ENCODE assay signal across 9 cellular contexts in the genomic region with DNA sequence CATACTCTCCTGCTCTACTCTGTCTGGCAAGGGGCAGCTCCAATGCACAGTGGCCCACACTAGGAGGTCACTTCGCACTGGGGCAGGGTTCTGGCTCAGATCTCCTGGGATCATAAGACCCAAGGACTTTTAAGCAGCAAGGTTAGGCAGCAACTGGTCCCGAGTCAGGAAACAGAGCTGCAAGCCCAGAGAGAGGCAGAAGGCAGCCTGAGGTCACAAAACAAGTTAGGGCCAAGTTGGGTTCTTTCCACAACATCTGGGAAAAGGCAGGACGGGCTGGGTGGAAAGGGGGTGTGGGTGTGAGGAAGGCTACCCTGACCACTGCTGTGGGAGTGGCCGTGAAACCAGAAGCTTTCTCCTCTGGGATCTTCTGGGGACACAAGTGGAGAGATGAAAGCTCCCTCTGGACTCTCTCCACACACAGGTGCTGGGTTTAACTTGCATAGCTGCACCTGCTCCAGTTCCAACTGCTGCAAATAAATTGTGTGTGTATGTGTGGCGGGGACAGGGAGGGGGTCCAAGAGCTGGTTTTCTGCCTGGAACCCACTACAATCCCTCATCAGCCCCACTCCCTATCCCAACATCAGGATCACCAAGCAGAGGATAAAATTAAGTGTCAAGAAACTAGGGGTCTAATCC. TPM values are rescaled to one million over a fixed set of nuclear protein-coding genes. Genes with fewer than 3 reads are reported as not detected.
A peak's percentile ranks its signal among the peaks of the same experiment; 100 is the strongest.
DNase-seq lines count a peak whose midpoint lies in the region; ATAC-seq and TF ChIP-seq lines count a peak whose summit lies in the region.
"Had no signal": no experiment of that assay in that cellular context is flagged by ENCODE, and none has a peak within 500 bp of the region (broad histone marks: within the 10 kb centered on the region; RNA-seq: fewer than 3 reads in every experiment).

No MANE protein-coding gene starts in this region.

- no peak overlapping the region for H3K9ac ChIP-seq in neuronal stem cell (ENCODE audit: low read depth, low read length, poor library complexity)

- H3K4ac ChIP-seq in neuronal stem cell (ENCODE audit: low read length), result no peak overlapping the region

- H3K36me3 ChIP-seq in DOHH2 (ENCODE audit: control insufficient read depth, low read length) (peaks cover 55% of the 10 kb centered on the region), neuronal stem cell (replicated peaks in 1 of 2; ENCODE audit: control insufficient read depth in 2 of 2, insufficient read depth in 2 of 2, low read length in 2 of 2) (no peaks in the 10 kb centered on the region)
- H3K36me3 ChIP-seq in effector memory CD4-positive, alpha-beta T cell (ENCODE audit: control insufficient read depth, insufficient read depth, low read length), result peaks cover 7% of the 10 kb centered on the region

- no peaks in the 10 kb centered on the region for H3K9me3 ChIP-seq in DOHH2 (ENCODE audit: control insufficient read depth, insufficient read depth, low read length)
- no peaks in the 10 kb centered on the region for H3K9me3 ChIP-seq in effector memory CD4-positive, alpha-beta T cell (ENCODE audit: control insufficient read depth, low read length)
- no peaks in the 10 kb centered on the region for H3K9me3 ChIP-seq in neuronal stem cell (replicated peaks in 1 of 2; ENCODE audit: control insufficient read depth in 2 of 2, insufficient read depth in 1 of 2, low read depth in 1 of 2, low read length in 2 of 2)

- H3K27ac ChIP-seq in DOHH2 (ENCODE audit: low read depth, low read length) (peak overlapping the region; percentile 100), neuronal stem cell (replicated peaks; ENCODE audit: low read length) (no peak overlapping the region)
- H3K27ac ChIP-seq in effector memory CD4-positive, alpha-beta T cell (ENCODE audit: insufficient read depth, low read length, poor library complexity, severe bottlenecking), result peak overlapping the region; percentile 98
- H3K27ac ChIP-seq: epithelial cell of prostate had no signal

- ATAC-seq in GM21528 (IDR thresholded peaks at IDR 0.05; ENCODE audit: low FRiP score, unreplicated experiment), result no peak

- no peaks in the 10 kb centered on the region for H3K79me1 ChIP-seq in neuronal stem cell (ENCODE audit: low read depth, low read length)

- no CpG with 5 or more reads among the region's 5 CpGs for WGBS in neuronal stem cell (ENCODE audit: extremely low coverage in 2 of 2, insufficient read length in 2 of 2, insufficient replicate concordance in 1 of 2), 2 donors
- 29 to 31% methylated on average over 5 of the region's 5 CpGs for WGBS in lower leg skin, 2 donors

- no peaks in the 10 kb centered on the region for H3K9me2 ChIP-seq in DOHH2 (replicated peaks; ENCODE audit: control insufficient read depth, low read length)

- no peak overlapping the region for H2BK120ac ChIP-seq in neuronal stem cell (ENCODE audit: low read depth, low read length)

- H3K4me3 ChIP-seq in DOHH2 (ENCODE audit: low read length) (peak overlapping the region; percentile 78), NB4 (ENCODE audit: low read depth, low read length) (peak overlapping the region; percentile 81), neuronal stem cell (ENCODE audit: low read length in 2 of 2) (no peak overlapping the region), lower leg skin (ENCODE audit: low read depth, poor library complexity, severe bottlenecking) (no peak overlapping the region)
- H3K4me3 ChIP-seq in effector memory CD4-positive, alpha-beta T cell (ENCODE audit: insufficient read depth, low read depth, low read length, poor library complexity, severe bottlenecking), result peak overlapping the region; percentile 98

- H4K20me1 ChIP-seq in DOHH2 (ENCODE audit: control insufficient read depth, insufficient read depth, low read depth, low read length), result peaks cover 7% of the 10 kb centered on the region; the same call in 1 of the 2 replicates

- peaks cover 73% of the 10 kb centered on the region for H3K79me2 ChIP-seq in DOHH2 (ENCODE audit: control insufficient read depth, low read length)

- no peak overlapping the region for H2BK12ac ChIP-seq in neuronal stem cell (ENCODE audit: low read length)

- peaks cover 74% of the 10 kb centered on the region for H3F3A ChIP-seq in DOHH2 (ENCODE audit: control insufficient read depth, insufficient read depth)

- no peak overlapping the region for H2AK5ac ChIP-seq in neuronal stem cell (ENCODE audit: low read depth, low read length)

- peak overlapping the region; percentile 47 for H2AFZ ChIP-seq in neuronal stem cell (ENCODE audit: low read length)

- TF ChIP-seq POLR2A in NB4 (IDR thresholded peaks at IDR 0.05; ENCODE audit: extremely low read depth, insufficient read length) (no peak), lower leg skin (IDR thresholded peaks at IDR 0.05) (no peak)

- no peak overlapping the region for H4K91ac ChIP-seq in neuronal stem cell (ENCODE audit: low read depth, low read length, poor library complexity)

- TF ChIP-seq CTCF in DOHH2 (IDR thresholded peaks at IDR 0.05; ENCODE audit: low read depth, low read length, poor library complexity, severe bottlenecking), result no peak
- TF ChIP-seq CTCF in NB4 (IDR thresholded peaks at IDR 0.05; ENCODE audit: low read depth, low read length), result no peak
- no peak for TF ChIP-seq CTCF in lower leg skin (IDR thresholded peaks at IDR 0.05)

- H3K4me2 ChIP-seq in DOHH2 (ENCODE audit: low read length), result peak overlapping the region; percentile 98
- no peak overlapping the region for H3K4me2 ChIP-seq in neuronal stem cell (ENCODE audit: insufficient read depth, low read length, poor library complexity, severe bottlenecking)

- intact Hi-C loops in lower leg skin (cut with DNase I; ENCODE audit: low total_unique reads), result no loop called here

- no peak overlapping the region for H3K23ac ChIP-seq in neuronal stem cell (ENCODE audit: low read depth, low read length, poor library complexity)

- peaks cover 85% of the 10 kb centered on the region for H3K4me1 ChIP-seq in DOHH2 (ENCODE audit: control insufficient read depth, low read length)
- H3K4me1 ChIP-seq in effector memory CD4-positive, alpha-beta T cell (ENCODE audit: control insufficient read depth, insufficient read depth, low read length, poor library complexity, severe bottlenecking), result peaks cover 79% of the 10 kb centered on the region
- H3K4me1 ChIP-seq in neuronal stem cell (ENCODE audit: control insufficient read depth in 2 of 2, insufficient read depth in 1 of 2, low read depth in 1 of 2, low read length in 2 of 2), result peaks cover 8 to 17% of the 10 kb centered on the region in 2 donors

- H3K27me3 ChIP-seq in DOHH2 (ENCODE audit: control insufficient read depth, low read length) (peaks cover 7% of the 10 kb centered on the region), neuronal stem cell (ENCODE audit: control insufficient read depth in 3 of 3, insufficient read depth in 3 of 3, low read depth in 1 of 3, low read length in 3 of 3) (no peaks in the 10 kb centered on the region)
- H3K27me3 ChIP-seq in effector memory CD4-positive, alpha-beta T cell (replicated peaks; ENCODE audit: control insufficient read depth, insufficient read depth, low read length, poor library complexity, severe bottlenecking), result no peaks in the 10 kb centered on the region

- no peak overlapping the region for H2BK15ac ChIP-seq in neuronal stem cell (ENCODE audit: low read length)

- DNase-seq in NB4 (ENCODE audit: low read depth), result peak; percentile 75
- no peak for DNase-seq in effector memory CD4-positive, alpha-beta T cell
- DNase-seq in neuronal stem cell (ENCODE audit: low spot score), result no peak
- DNase-seq in MV-4-11 (lab: John Stamatoyannopoulos, UW), result no peak
- DNase-seq in NCI-H524 (lab: John Stamatoyannopoulos, UW), result no peak
- DNase-seq in lower leg skin (ENCODE audit: low spot score in 2 of 2), result no peak

- no peak overlapping the region for H4K8ac ChIP-seq in neuronal stem cell (ENCODE audit: low read depth, low read length)

- H2BK5ac ChIP-seq in neuronal stem cell (ENCODE audit: low read length), result peak overlapping the region; percentile 9

- H3K18ac ChIP-seq in neuronal stem cell (ENCODE audit: low read length), result peak overlapping the region; percentile 32

- H3K14ac ChIP-seq in neuronal stem cell (ENCODE audit: low read length), result no peak overlapping the region

RNA-seq across cellular contexts. Expression of a gene that starts 8.0 kb away (rescaled TPM):
- 26.2 TPM for polyA plus RNA-seq in neuronal stem cell (2013, experiment 1 of 2)
- polyA plus RNA-seq in neuronal stem cell (2013, experiment 2 of 2), result 25.2 TPM
- 10 to 100 TPM in 1 of 4 donors, 1 to 10 TPM in 3; 8.2 to 18.3 (median 8.8) TPM for total RNA-seq in lower leg skin

RNA-seq across cellular contexts. Expression of a gene that starts 15.4 kb away (rescaled TPM):
- polyA plus RNA-seq in neuronal stem cell (2013, experiment 1 of 2), result 75.6 TPM
- polyA plus RNA-seq in neuronal stem cell (2013, experiment 2 of 2), result 76.4 TPM
- total RNA-seq in lower leg skin, result 10 to 100 TPM; 49.5 to 89.7 (median 57.5) TPM

RNA-seq across cellular contexts. Expression of a gene that starts 55.8 kb away (rescaled TPM):
- polyA plus RNA-seq in neuronal stem cell (2013, experiment 1 of 2), result 0.01 TPM
- polyA plus RNA-seq in neuronal stem cell (2013, experiment 2 of 2), result not detected
- total RNA-seq in lower leg skin, result under 1 TPM in 1 of 4 donors, not detected in 3; 0.10 TPM

Comparison
In these comparisons a context has a peak if more than half of its experiments do, and no peak if none do; other contexts are left out.
1. H3K4me3 ChIP-seq: peak in DOHH2 (single experiment), NB4 (single experiment) and effector memory CD4-positive, alpha-beta T cell (single experiment); none in neuronal stem cell (0 of 2) and lower leg skin (single experiment).